18 cellular contexts compared by ENCODE assay signal in genomic region chr14:96507723-96508122, GRCh38. TPM values are rescaled to one million over a fixed set of nuclear protein-coding genes. Genes with fewer than 3 reads are reported as not detected.
DNase-seq lines count a peak whose midpoint lies in the region; ATAC-seq, FAIRE-seq and TF ChIP-seq lines count a peak whose summit lies in the region.
"Had no signal": no experiment of that assay in that cellular context is flagged by ENCODE, and none has a peak within 500 bp of the region (broad histone marks: within the 10 kb centered on the region; RNA-seq: fewer than 3 reads in every experiment).

No MANE protein-coding gene starts in this region.

- CTCF ChIA-PET in HepG2 (lab: Yijun Ruan, JAX; ENCODE audit: low intra/inter-chr PET ratio, low total read pairs) (no interaction called here), GM12878 (lab: Yijun Ruan, JAX) (no interaction called here)

- SMC1A ChIA-PET in GM12878 (lab: Charles Lee; ENCODE audit: uncharacterized antibody, unreplicated experiment), result interaction anchor here (0.9 to 1.2 kb wide), 4 partner anchors 8 to 176 kb away, joined by 3 to 4 read pairs (median 4); no protein-coding TSS in a partner anchor

- no peak overlapping the region for H3K4me3 ChIP-seq in HepG2 (replicated peaks in 1 of 3; ENCODE audit: insufficient read depth in 1 of 3, low read depth in 2 of 3, low read length in 3 of 3)
- H3K4me3 ChIP-seq in right lobe of liver, result no peak overlapping the region
- no peak overlapping the region for H3K4me3 ChIP-seq in DOHH2 (ENCODE audit: low read length)
- no peak overlapping the region; the same call in 1 of the 2 replicates for H3K4me3 ChIP-seq in GM12878
- H3K4me3 ChIP-seq: GM23248, SJSA1 had no signal

- no peaks in the 10 kb centered on the region for H3K27me3 Mint-ChIP-seq in stimulated activated naive B cell treated with anti-CD40 and anti-IgM and Interleukin-4, amounts not matched to agents 10 μg/mL and 1 μg/mL and 100 μg/mL, for 72 hours

- no peak for ATAC-seq in HepG2
- ATAC-seq in right lobe of liver, result no peak
- ATAC-seq in GM12878, result no peak
- no peak for ATAC-seq in stimulated activated naive B cell treated with anti-CD40 and anti-IgM and Interleukin-4, amounts not matched to agents 10 μg/mL and 1 μg/mL and 100 μg/mL, for 72 hours (replicated peaks)

- WGBS in HepG2 (ENCODE audit: low lambda C conversion rate), result 95% methylated on average over 7 of the region's 7 CpGs
- WGBS in right lobe of liver (ENCODE audit: insufficient coverage, low coverage, low lambda C conversion rate, missing lambda C conversion rate), result 97% methylated on average over 7 of the region's 7 CpGs
- WGBS in GM12878 (ENCODE audit: insufficient coverage, insufficient replicate concordance, low lambda C conversion rate, missing lambda C conversion rate), result 77% methylated on average over 7 of the region's 7 CpGs

- H3K9me3 ChIP-seq in HepG2 (ENCODE audit: low read length) (no peaks in the 10 kb centered on the region), right lobe of liver (no peaks in the 10 kb centered on the region), DOHH2 (ENCODE audit: control insufficient read depth, insufficient read depth, low read length) (no peaks in the 10 kb centered on the region), GM12878 (replicated peaks; ENCODE audit: control insufficient read depth, insufficient read depth, low read length) (no peaks in the 10 kb centered on the region; the same call in none of the 3 replicates)
- H3K9me3 ChIP-seq: SJSA1 had no signal

- no peak for TF ChIP-seq EP300 in HepG2 (IDR thresholded peaks at IDR 0.05; ENCODE audit: low read depth in 2 of 2, low read length in 2 of 2)
- no peak for TF ChIP-seq EP300 in HepG2 (CRISPR knock-in tag; IDR thresholded peaks at IDR 0.05; ENCODE audit: borderline replicate concordance)
- TF ChIP-seq EP300 in GM12878 (IDR thresholded peaks at IDR 0.05; ENCODE audit: borderline replicate concordance in 1 of 2, control insufficient read depth in 1 of 2, low read depth in 2 of 2, low read length in 2 of 2), result no peak

- H2AFZ ChIP-seq in HepG2 (ENCODE audit: low read length) (no peak overlapping the region), GM12878 (ENCODE audit: control insufficient read depth, low read depth, low read length) (no peak overlapping the region)
- H2AFZ ChIP-seq: GM23248 had no signal

- peaks cover 22 to 28% of the 10 kb centered on the region in 2 donors for H3K36me3 Mint-ChIP-seq in stimulated activated naive B cell treated with anti-CD40 and anti-IgM and Interleukin-4, amounts not matched to agents 10 μg/mL and 1 μg/mL and 100 μg/mL, for 72 hours

- TF ChIP-seq POLR2A in HepG2 (IDR thresholded peaks at IDR 0.05; ENCODE audit: insufficient read depth in 1 of 2, low read depth in 2 of 2, low read length in 2 of 2) (no peak), right lobe of liver (IDR thresholded peaks at IDR 0.05) (no peak), GM12878 (IDR thresholded peaks at IDR 0.05; ENCODE audit: low read depth, low read length) (no peak)

- no TSS peak for BruUV-seq in HepG2 (replicated peaks; lab: Mats Ljungman, UMichigan)
- no TSS peak for BruUV-seq in GM12878 (replicated peaks; lab: Mats Ljungman, UMichigan)

- in situ Hi-C loops in HepG2 (cut with HindIII; ENCODE audit: extremely low pct_ligation_motif_present, low pct_unique_long_range_greater_than_20kb) (no loop called here), GM12878 (cut with MboI) (no loop called here)

- H3K27me3 ChIP-seq in HepG2 (ENCODE audit: control insufficient read depth in 1 of 2, insufficient read depth in 2 of 2, low read length in 2 of 2) (no peaks in the 10 kb centered on the region; a peak in 1 of 5 replicates), right lobe of liver (no peaks in the 10 kb centered on the region), DOHH2 (ENCODE audit: control insufficient read depth, low read length) (no peaks in the 10 kb centered on the region), GM12878 (replicated peaks in 1 of 2; ENCODE audit: control insufficient read depth in 2 of 2, insufficient read depth in 2 of 2, low read length in 1 of 2) (no peaks in the 10 kb centered on the region)
- H3K27me3 ChIP-seq: SJSA1 had no signal

- peak overlapping the region; percentile 31 for H3K27ac Mint-ChIP-seq in stimulated activated naive B cell treated with anti-CD40 and anti-IgM and Interleukin-4, amounts not matched to agents 10 μg/mL and 1 μg/mL and 100 μg/mL, for 72 hours

- H3K36me3 ChIP-seq in HepG2 (replicated peaks in 1 of 2; ENCODE audit: control insufficient read depth in 1 of 2, insufficient read depth in 2 of 2, low read length in 2 of 2) (no peaks in the 10 kb centered on the region; a peak in 1 of 5 replicates), right lobe of liver (no peaks in the 10 kb centered on the region), DOHH2 (ENCODE audit: control insufficient read depth, low read length) (peaks cover 46% of the 10 kb centered on the region), GM12878 (ENCODE audit: control insufficient read depth in 2 of 2, insufficient read depth in 2 of 2, low read length in 1 of 2) (no peaks in the 10 kb centered on the region; a peak in 1 of 4 replicates)

- H3K27ac ChIP-seq in HepG2 (ENCODE audit: extremely low read length, insufficient read depth, low read length) (peak overlapping the region; percentile 52), right lobe of liver (no peak overlapping the region), DOHH2 (ENCODE audit: low read depth, low read length) (no peak overlapping the region), GM12878 (ENCODE audit: control insufficient read depth, insufficient read depth) (peak overlapping the region; percentile 25; the same call in 1 of the 2 replicates)
- H3K27ac ChIP-seq: GM23248, RWPE1, SJSA1 had no signal

- H3K4me1 Mint-ChIP-seq in stimulated activated naive B cell treated with anti-CD40 and anti-IgM and Interleukin-4, amounts not matched to agents 10 μg/mL and 1 μg/mL and 100 μg/mL, for 72 hours, result peaks cover 36 to 72% of the 10 kb centered on the region in 2 donors

- H3K9ac ChIP-seq in HepG2 (ENCODE audit: insufficient read depth, low read depth, low read length) (no peak overlapping the region), GM12878 (ENCODE audit: control insufficient read depth, insufficient read depth, low read length) (no peak overlapping the region)
- H3K9ac ChIP-seq: GM23248 had no signal

- TF ChIP-seq RAD21 in HepG2 (CRISPR knock-in tag; IDR thresholded peaks at IDR 0.05), result no peak
- TF ChIP-seq RAD21 in GM12878 (IDR thresholded peaks at IDR 0.05; ENCODE audit: insufficient read depth, low read depth, low read length), result no peak

- H3K79me2 ChIP-seq in HepG2 (ENCODE audit: insufficient read depth, low read length), result peaks cover 98% of the 10 kb centered on the region
- H3K79me2 ChIP-seq in DOHH2 (ENCODE audit: control insufficient read depth, low read length), result peaks cover 100% of the 10 kb centered on the region
- H3K79me2 ChIP-seq in GM12878 (ENCODE audit: control insufficient read depth, insufficient read depth, low read length), result peaks cover 96% of the 10 kb centered on the region

- intact Hi-C loops in HepG2 (cut with micrococcal nuclease; ENCODE audit: unreplicated experiment) (no loop called here), right lobe of liver (cut with DNase I) (no loop called here), GM12878 (cut with micrococcal nuclease; ENCODE audit: unreplicated experiment) (no loop called here)

- no peaks in the 10 kb centered on the region for H3K9me2 ChIP-seq in DOHH2 (replicated peaks; ENCODE audit: control insufficient read depth, low read length)

- RAD21 ChIA-PET in GM12878 (lab: Charles Lee; ENCODE audit: unreplicated experiment), result no interaction called here

- peak overlapping the region in 1 of 2 donors; percentile 3 for H3K4me3 Mint-ChIP-seq in stimulated activated naive B cell treated with anti-CD40 and anti-IgM and Interleukin-4, amounts not matched to agents 10 μg/mL and 1 μg/mL and 100 μg/mL, for 72 hours

- no peak for FAIRE-seq in HepG2 (lab: Jason Lieb, UNC)
- FAIRE-seq in GM12878 (lab: Jason Lieb, UNC), result no peak

- POLR2A ChIA-PET in HepG2 (lab: Yijun Ruan, JAX) (no interaction called here), GM12878 (lab: Charles Lee) (interaction anchor here (0.8 kb wide), 1 partner anchor 11 kb away, joined by 4 read pairs; no protein-coding TSS in a partner anchor)

- TF ChIP-seq CTCF in HepG2 (CRISPR knock-in tag; IDR thresholded peaks at IDR 0.05) (no peak), right lobe of liver (IDR thresholded peaks at IDR 0.05) (no peak), DOHH2 (IDR thresholded peaks at IDR 0.05; ENCODE audit: low read depth, low read length, poor library complexity, severe bottlenecking) (no peak), GM12878 (IDR thresholded peaks at IDR 0.05 in 2 of 3, conservative IDR thresholded peaks at IDR 0.05 in 1 of 3; ENCODE audit: control insufficient read depth in 2 of 3, extremely low read depth in 1 of 3, insufficient read depth in 1 of 3, low read depth in 3 of 3, low read length in 3 of 3) (no peak)

- no peaks in the 10 kb centered on the region for H3F3A ChIP-seq in DOHH2 (ENCODE audit: control insufficient read depth, insufficient read depth)

- H3K4me2 ChIP-seq in HepG2 (ENCODE audit: low read depth, low read length) (no peak overlapping the region; the same call in 1 of the 2 replicates), DOHH2 (ENCODE audit: low read length) (peak overlapping the region; percentile 32), GM12878 (ENCODE audit: control insufficient read depth, insufficient read depth) (peak overlapping the region; percentile 23)

- DNase-seq in HepG2 (ENCODE audit: low spot score) (no peak), right lobe of liver (no peak), GM12878 (ENCODE audit: low read depth, low spot score) (no peak), mesenteric fat pad (ENCODE audit: low spot score) (no peak), NOMO-1 treated with DMSO at 0.1 percent for 48 hours (lab: John Stamatoyannopoulos, UW; ENCODE audit: unreplicated experiment) (no peak)
- DNase-seq in stimulated activated naive B cell treated with anti-CD40 and anti-IgM and Interleukin-4, amounts not matched to agents 10 μg/mL and 1 μg/mL and 100 μg/mL, for 72 hours, result no peak
- DNase-seq: C1 segment of cervical spinal cord; Calu3; GDM1; GM23248; NCI-H1436 treated with DMSO at 0.1 percent for 48 hours; NCI-H2107; NCI-H226; NCI-H526; NK-92 treated with Interleukin-12 subunit alpha and Interleukin-12 subunit beta, amount 100 ng/mL, for 24 hours had no signal

- H3K4me1 ChIP-seq in HepG2 (ENCODE audit: insufficient read depth, low read length) (peaks cover 86% of the 10 kb centered on the region), right lobe of liver (peaks cover 0 to 66% (median 17%) of the 10 kb centered on the region in 4 donors), DOHH2 (ENCODE audit: control insufficient read depth, low read length) (peaks cover 87% of the 10 kb centered on the region), GM12878 (ENCODE audit: control insufficient read depth, insufficient read depth, low read length) (peaks cover 34% of the 10 kb centered on the region)

- peaks cover 86% of the 10 kb centered on the region for H4K20me1 ChIP-seq in HepG2 (ENCODE audit: insufficient read depth, low read length)
- peaks cover 65% of the 10 kb centered on the region for H4K20me1 ChIP-seq in DOHH2 (ENCODE audit: control insufficient read depth, insufficient read depth, low read depth, low read length)
- peaks cover 3% of the 10 kb centered on the region; the same call in 1 of the 2 replicates for H4K20me1 ChIP-seq in GM12878 (ENCODE audit: control insufficient read depth, insufficient read depth)

- no peaks in the 10 kb centered on the region for H3K9me3 Mint-ChIP-seq in stimulated activated naive B cell treated with anti-CD40 and anti-IgM and Interleukin-4, amounts not matched to agents 10 μg/mL and 1 μg/mL and 100 μg/mL, for 72 hours

RNA-seq across cellular contexts. Expression of gene PAPOLA, which starts 5.5 kb away (rescaled TPM):
- total RNA-seq in HepG2 (2016; rRNA removed; fragmentation: Illumina TruSeq; extraction: Trizol), result 103 and 179 TPM in 2 replicates
- 63.8 and 72.8 TPM in 2 replicates for total RNA-seq in HepG2 (2016; cell fraction: cytosol; rRNA removed; fragmentation: Illumina TruSeq; extraction: Trizol; ENCODE audit: low read depth)
- 103 and 174 TPM in 2 replicates for total RNA-seq in HepG2 (2016; cell fraction: insoluble cytoplasmic fraction; rRNA removed; fragmentation: Illumina TruSeq; extraction: Trizol)
- 148 and 162 TPM in 2 replicates for total RNA-seq in HepG2 (2016; cell fraction: membrane; rRNA removed; fragmentation: Illumina TruSeq; extraction: Trizol)
- total RNA-seq in HepG2 (2016; cell fraction: nucleus; rRNA removed; fragmentation: Illumina TruSeq; extraction: Trizol), result 157 and 160 TPM in 2 replicates
- polyA plus RNA-seq in HepG2 (2011; rRNA removed), result 127 and 151 TPM in 2 replicates
- polyA plus RNA-seq in HepG2 (2011; cell fraction: cytosol; rRNA removed), result 90.5 and 106 TPM in 2 replicates
- polyA plus RNA-seq in HepG2 (2011; cell fraction: nucleus; rRNA removed), result 111 and 128 TPM in 2 replicates
- polyA plus RNA-seq in HepG2 (2012), result 97.3 and 113 TPM in 2 replicates
- polyA plus RNA-seq in HepG2 (2016; cell fraction: cytosol; fragmentation: Illumina TruSeq; extraction: Trizol; ENCODE audit: low read depth), result 254 and 256 TPM in 2 replicates
- polyA plus RNA-seq in HepG2 (2016; cell fraction: insoluble cytoplasmic fraction; fragmentation: Illumina TruSeq; extraction: Trizol; ENCODE audit: low read depth), result 222 and 230 TPM in 2 replicates
- 209 and 213 TPM in 2 replicates for polyA plus RNA-seq in HepG2 (2016; cell fraction: membrane; fragmentation: Illumina TruSeq; extraction: Trizol; ENCODE audit: low read depth)
- 138 and 150 TPM in 2 replicates for polyA plus RNA-seq in HepG2 (2016; cell fraction: nucleus; fragmentation: Illumina TruSeq; extraction: Trizol; ENCODE audit: insufficient read depth, low read depth)
- polyA minus RNA-seq in HepG2 (2011; rRNA and poly(A)+ RNA removed; ENCODE audit: low replicate concordance), result 112 and 201 TPM in 2 replicates
- 122 and 130 TPM in 2 replicates for polyA minus RNA-seq in HepG2 (2011; cell fraction: cytosol; rRNA and poly(A)+ RNA removed)
- polyA minus RNA-seq in HepG2 (2011; cell fraction: nucleus; rRNA and poly(A)+ RNA removed), result 393 and 448 TPM in 2 replicates
- 100 to 1,000 TPM in 1 of 6 experiments, 10 to 100 TPM in 5; 68.0 to 102 (median 88.1) TPM for total RNA-seq in right lobe of liver
- 478 and 480 TPM in 2 replicates for total RNA-seq in GM12878 (2013; cell fraction: nucleolus; rRNA removed)
- total RNA-seq in GM12878 (2014; rRNA removed), result 83.8 and 90.7 TPM in 2 replicates
- 106 and 108 TPM in 2 replicates for total RNA-seq in GM12878 (2014; rRNA removed; fragmentation: Illumina TruSeq; extraction: Trizol)
- 119 and 122 TPM in 2 replicates for total RNA-seq in GM12878 (2021)
- polyA plus RNA-seq in GM12878 (2011; ENCODE audit: low read depth), result 50.1 TPM
- 185 and 260 TPM in 2 replicates for polyA plus RNA-seq in GM12878 (2011; rRNA removed)
- polyA plus RNA-seq in GM12878 (2011; cell fraction: cytosol; rRNA removed), result 103 and 109 TPM in 2 replicates
- 108 and 113 TPM in 2 replicates for polyA plus RNA-seq in GM12878 (2011; cell fraction: nucleus; rRNA removed)
- polyA plus RNA-seq in GM12878 (2012), result 73.7 and 92.7 TPM in 2 replicates
- polyA plus RNA-seq in GM12878 (2014; fragmentation: Illumina TruSeq; extraction: Trizol), result 127 and 150 TPM in 2 replicates
- 10 to 100 TPM; 46.0 to 53.2 TPM for polyA plus RNA-seq in GM12878 (2014; fragmentation: Nextera tagmentation; extraction: Ambion mirVana)
- 66.1 and 78.7 TPM in 2 replicates for polyA plus RNA-seq in GM12878 (2014; rRNA removed)
- polyA plus RNA-seq in GM12878 (2016; fragmentation: Nextera tagmentation; extraction: Ambion mirVana), result 100 to 1,000 TPM; 139 to 156 TPM
- 170 and 260 TPM in 2 replicates for polyA minus RNA-seq in GM12878 (2011; rRNA and poly(A)+ RNA removed)
- polyA minus RNA-seq in GM12878 (2011; cell fraction: cytosol; rRNA and poly(A)+ RNA removed), result 61.6 and 93.7 TPM in 2 replicates
- 137 and 220 TPM in 2 replicates for polyA minus RNA-seq in GM12878 (2011; cell fraction: nucleus; rRNA and poly(A)+ RNA removed)
- 137 TPM for total RNA-seq in mesenteric fat pad

Comparison
In these comparisons a context has a peak if more than half of its experiments do, and no peak if none do; other contexts are left out.
1. H3K27ac ChIP-seq: peak in HepG2 (single experiment) and GM12878 (single experiment); none in right lobe of liver (0 of 3) and DOHH2 (single experiment).